In the genomic region with DNA sequence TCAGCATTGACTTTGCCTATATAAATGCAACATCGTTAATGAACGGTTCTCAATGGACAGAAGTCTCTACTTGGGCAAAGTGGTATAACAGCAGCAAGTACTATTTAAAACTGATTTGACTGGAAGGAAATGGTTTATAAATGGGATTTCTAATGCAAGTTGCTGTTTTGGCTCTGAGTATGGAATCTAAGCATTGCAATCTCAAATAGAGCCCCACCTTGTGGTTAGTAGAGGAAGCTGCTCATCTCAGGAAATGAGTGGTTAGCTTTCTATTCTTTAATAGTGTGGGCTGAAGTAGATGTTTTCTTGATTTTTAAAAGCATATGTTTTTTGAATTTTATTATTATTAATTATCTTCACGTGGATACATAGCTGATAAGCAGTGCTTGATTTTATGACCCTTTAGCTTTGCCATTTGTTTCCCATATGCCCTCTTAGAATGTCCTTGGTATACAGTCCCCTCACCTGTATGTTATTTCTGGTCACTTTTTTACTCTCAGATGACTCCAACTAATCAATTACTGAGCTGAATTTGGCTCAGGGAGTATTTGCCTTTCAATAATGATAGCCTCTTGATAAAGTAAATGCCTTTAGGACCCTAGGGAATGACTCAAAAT, we compare ENCODE assay signal across 8 cellular contexts.
A peak's percentile ranks its signal among the peaks of the same experiment; 100 is the strongest.
DNase-seq lines count a peak whose midpoint lies in the region; ATAC-seq and TF ChIP-seq lines count a peak whose summit lies in the region.

No MANE protein-coding gene starts in this region.

- TF ChIP-seq POLR2A in HCT116 (IDR thresholded peaks at IDR 0.05; ENCODE audit: borderline replicate concordance, extremely low read depth, insufficient read depth, insufficient read length) (no peak), gastroesophageal sphincter (IDR thresholded peaks at IDR 0.05) (no peak), spleen (IDR thresholded peaks at IDR 0.05) (no peak)

- H2AFZ ChIP-seq in HCT116 (ENCODE audit: low read depth, low read length, poor library complexity, severe bottlenecking) = no peak overlapping the region

- peak; percentile 15 for DNase-seq in AG04450 (ENCODE audit: low read depth, low spot score)
- peak; percentile 53 for DNase-seq in GM12865 (ENCODE audit: low read depth)
- DNase-seq in HCT116 (ENCODE audit: low read depth, low spot score) = peak; percentile 22
- no peak for DNase-seq in LNCaP clone FGC (ENCODE audit: low read depth)
- DNase-seq in T-helper 2 cell treated with Interferon-gamma antibody and Interleukin-4, amounts not matched to agents 5 μg/mL and 100 μg/mL, for 36 hours (ENCODE audit: low spot score) = no peak
- DNase-seq in spleen = no peak
- no peak for DNase-seq in T1000 (lab: John Stamatoyannopoulos, UW)

- H3K9ac ChIP-seq in HCT116 (ENCODE audit: low read length) = no peak overlapping the region

- POLR2A ChIA-PET in AG04450 (lab: Yijun Ruan, JAX) (no interaction called here), HCT116 (lab: Charles Lee) (interaction anchor here (1.1 kb wide), 1 partner anchor 209 kb away, joined by 3 read pairs; no protein-coding TSS in a partner anchor)

- no peaks in the 10 kb centered on the region for H3K79me2 ChIP-seq in HCT116 (ENCODE audit: insufficient read depth, low read length)

- TF ChIP-seq EP300 in gastroesophageal sphincter (IDR thresholded peaks at IDR 0.05) = no peak

- H4K20me1 ChIP-seq in HCT116 (ENCODE audit: insufficient read depth) = no peaks in the 10 kb centered on the region

- no peaks in the 10 kb centered on the region for H3K9me2 ChIP-seq in HCT116 (ENCODE audit: insufficient read depth)

- RAD21 ChIA-PET in HCT116 (lab: Charles Lee; ENCODE audit: low non-redundant PET in 1 of 2, low total read pairs in 2 of 2, uncharacterized antibody in 2 of 2, unreplicated experiment in 2 of 2) = interaction anchor here (0.7 to 1.0 kb wide), 2 partner anchors 209 kb away, joined by 3 read pairs; no protein-coding TSS in a partner anchor

- H3K9me3 ChIP-seq in AG04450 (ENCODE audit: control insufficient read depth, insufficient read depth, low read length) (peaks cover under 1% of the 10 kb centered on the region; the same call in 1 of the 2 replicates), HCT116 (ENCODE audit: control insufficient read depth in 1 of 2, insufficient read depth in 1 of 2, low read depth in 1 of 2, low read length in 2 of 2) (no peaks in the 10 kb centered on the region), gastroesophageal sphincter (peaks cover 0 to 4% (median 3%) of the 10 kb centered on the region in 3 donors), spleen (peaks cover 0 to 11% (median 0%) of the 10 kb centered on the region in 8 donors)

- BruUV-seq in HCT116 (replicated peaks; lab: Mats Ljungman, UMichigan) = no TSS peak

- no peaks in the 10 kb centered on the region for H3K4me1 ChIP-seq in HCT116 (ENCODE audit: control insufficient read depth in 1 of 2, insufficient read depth in 2 of 2, low read length in 2 of 2)
- peaks cover 0 to 13% (median 0%) of the 10 kb centered on the region in 3 donors for H3K4me1 ChIP-seq in gastroesophageal sphincter
- no peaks in the 10 kb centered on the region for H3K4me1 ChIP-seq in spleen

- no peak overlapping the region for H3K4me3 Mint-ChIP-seq in T-helper 2 cell treated with Interferon-gamma antibody and Interleukin-4, amounts not matched to agents 5 μg/mL and 100 μg/mL, for 36 hours

- CTCF ChIA-PET in AG04450 (lab: Charles Lee) = interaction anchor here (0.5 to 7.3 kb wide), 35 partner anchors 9 to 1081 kb away, joined by 3 to 140 read pairs (median 5); a partner anchor contains a TSS
- CTCF ChIA-PET in HCT116 (lab: Charles Lee) = interaction anchor here (0.7 to 2.0 kb wide), 9 partner anchors 8 to 218 kb away, joined by 3 to 16 read pairs (median 3); no protein-coding TSS in a partner anchor

- no peaks in the 10 kb centered on the region for H3K36me3 Mint-ChIP-seq in T-helper 2 cell treated with Interferon-gamma antibody and Interleukin-4, amounts not matched to agents 5 μg/mL and 100 μg/mL, for 36 hours (ENCODE audit: low read depth)

- no peaks in the 10 kb centered on the region for H3K27me3 ChIP-seq in AG04450 (ENCODE audit: control insufficient read depth, insufficient read depth, low read length)
- no peaks in the 10 kb centered on the region for H3K27me3 ChIP-seq in HCT116 (ENCODE audit: insufficient read depth, low read length)
- no peaks in the 10 kb centered on the region for H3K27me3 ChIP-seq in gastroesophageal sphincter
- H3K27me3 ChIP-seq in spleen (replicated peaks in 1 of 7) = no peaks in the 10 kb centered on the region

- TF ChIP-seq RAD21 in HCT116 (IDR thresholded peaks at IDR 0.05; ENCODE audit: low read depth) = peak; percentile 62

- intact Hi-C loops in HCT116 (cut with micrococcal nuclease) = loop anchor here (1.0 kb wide), 1 partner anchor 209 kb away; no protein-coding TSS in a partner anchor
- intact Hi-C loops in spleen (cut with DNase I; ENCODE audit: low total_unique reads) = loop anchor here (5.0 kb wide), 1 partner anchor 210 kb away; no protein-coding TSS in a partner anchor

- H3K36me3 ChIP-seq in HCT116 (ENCODE audit: control insufficient read depth in 1 of 2, insufficient read depth in 2 of 2, low read length in 2 of 2) = no peaks in the 10 kb centered on the region
- no peaks in the 10 kb centered on the region for H3K36me3 ChIP-seq in gastroesophageal sphincter
- no peaks in the 10 kb centered on the region for H3K36me3 ChIP-seq in spleen

- WGBS in gastroesophageal sphincter (ENCODE audit: low coverage in 1 of 2), 2 donors = 80 to 92% methylated on average over 2 to 3 of the region's 3 CpGs
- 52 to 69% (median 58%) methylated on average over 3 of the region's 3 CpGs for WGBS in spleen, 5 donors

- TF ChIP-seq CTCF in AG04450 (IDR thresholded peaks at IDR 0.05; ENCODE audit: low read depth, low read length) (peak; percentile 88), GM12865 (IDR thresholded peaks at IDR 0.05; ENCODE audit: insufficient read depth, low read depth, low read length, missing control alignments) (peak; percentile 72), HCT116 (IDR thresholded peaks at IDR 0.05 in 2 of 3, conservative IDR thresholded peaks at IDR 0.05 in 1 of 3; ENCODE audit: borderline replicate concordance in 1 of 3, insufficient read depth in 1 of 3, low read depth in 2 of 3, low read length in 2 of 3) (peak; percentile 57 to 83 (median 77); a peak in 5 of 6 replicates), LNCaP clone FGC (IDR thresholded peaks at IDR 0.05; ENCODE audit: control insufficient read depth, extremely low read depth, insufficient read depth) (peak; percentile 59), gastroesophageal sphincter (IDR thresholded peaks at IDR 0.05) (peak; percentile 16 to 54 (median 28)), spleen (IDR thresholded peaks at IDR 0.05 in 8 of 11, conservative IDR thresholded peaks at IDR 0.05 in 3 of 11) (peak; percentile 38 to 85 (median 73))

- ATAC-seq in HCT116 (peak; percentile 86), gastroesophageal sphincter (no peak)

- peaks cover 8% of the 10 kb centered on the region for H3K4me1 Mint-ChIP-seq in T-helper 2 cell treated with Interferon-gamma antibody and Interleukin-4, amounts not matched to agents 5 μg/mL and 100 μg/mL, for 36 hours (ENCODE audit: low read depth)

- no peak overlapping the region for H3K4me3 ChIP-seq in AG04450 (ENCODE audit: low read depth, low read length)
- H3K4me3 ChIP-seq in GM12865 (ENCODE audit: low read depth, low read length) = no peak overlapping the region
- H3K4me3 ChIP-seq in HCT116 (replicated peaks in 1 of 2; ENCODE audit: low read depth in 1 of 2, low read length in 2 of 2) = no peak overlapping the region
- H3K4me3 ChIP-seq in LNCaP clone FGC (ENCODE audit: low read depth, low read length) = no peak overlapping the region
- no peak overlapping the region for H3K4me3 ChIP-seq in gastroesophageal sphincter
- no peak overlapping the region for H3K4me3 ChIP-seq in spleen

- peak overlapping the region; percentile 35 for H3K27ac Mint-ChIP-seq in T-helper 2 cell treated with Interferon-gamma antibody and Interleukin-4, amounts not matched to agents 5 μg/mL and 100 μg/mL, for 36 hours

- H3K27ac ChIP-seq in AG04450 (ENCODE audit: low read depth, low read length) = no peak overlapping the region
- H3K27ac ChIP-seq in HCT116 (ENCODE audit: low read depth, low read length) = no peak overlapping the region
- no peak overlapping the region for H3K27ac ChIP-seq in gastroesophageal sphincter
- no peak overlapping the region for H3K27ac ChIP-seq in spleen

- H3K4me2 ChIP-seq in HCT116 (ENCODE audit: low read length) = no peak overlapping the region

- H3K27me3 Mint-ChIP-seq in T-helper 2 cell treated with Interferon-gamma antibody and Interleukin-4, amounts not matched to agents 5 μg/mL and 100 μg/mL, for 36 hours (ENCODE audit: low read depth) = peaks cover 3% of the 10 kb centered on the region

- H3K9me3 Mint-ChIP-seq in T-helper 2 cell treated with Interferon-gamma antibody and Interleukin-4, amounts not matched to agents 5 μg/mL and 100 μg/mL, for 36 hours = no peaks in the 10 kb centered on the region

TF ChIP-seq in HCT116, 20 proteins besides CTCF, POLR2A, EP300 and RAD21:
- TF ChIP-seq, protein P1, sequence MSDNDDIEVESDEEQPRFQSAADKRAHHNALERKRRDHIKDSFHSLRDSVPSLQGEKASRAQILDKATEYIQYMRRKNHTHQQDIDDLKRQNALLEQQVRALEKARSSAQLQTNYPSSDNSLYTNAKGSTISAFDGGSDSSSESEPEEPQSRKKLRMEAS (IDR thresholded peaks at IDR 0.05) = no peak
- TF ChIP-seq TCF7L2 (IDR thresholded peaks at IDR 0.05; ENCODE audit: borderline replicate concordance, extremely low read depth, insufficient read depth, insufficient read length) = no peak
- no peak for TF ChIP-seq SRF (IDR thresholded peaks at IDR 0.05; ENCODE audit: low read depth)
- TF ChIP-seq SP1 (IDR thresholded peaks at IDR 0.05; ENCODE audit: low read depth) = no peak
- TF ChIP-seq POLR2AphosphoS5 (IDR thresholded peaks at IDR 0.05; ENCODE audit: low read depth, low read length) = no peak

Comparison
In these comparisons a context has a peak if more than half of its experiments do, and no peak if none do; other contexts are left out.
1. DNase-seq: peak in AG04450 (single experiment), GM12865 (single experiment) and HCT116 (single experiment); none in LNCaP clone FGC (single experiment), T-helper 2 cell treated with Interferon-gamma antibody and Interleukin-4, amounts not matched to agents 5 μg/mL and 100 μg/mL, for 36 hours (single experiment), spleen (single experiment) and T1000 (single experiment).
2. CTCF ChIP-seq: peak in every context shown above with its lines; median percentile 88 in AG04450; 77 in HCT116; 73 in spleen; 72 in GM12865; 59 in LNCaP clone FGC; 28 in gastroesophageal sphincter.